In genomic region chr7:4110438-4110837, GRCh38 we compare ENCODE assay signal across 26 cellular contexts.
"Had no signal": no experiment of that assay in that cellular context is flagged by ENCODE, and none has a peak within 500 bp of the region (broad histone marks: within the 10 kb centered on the region; RNA-seq: fewer than 3 reads in every experiment).

No MANE protein-coding gene starts in this region.

- FAIRE-seq: astrocyte, frontal cortex had no signal

- H3K36me3 ChIP-seq: brain microvascular endothelial cell had no signal

- ATAC-seq: activated T-cell treated with anti-CD3 and anti-CD28 coated beads, Interleukin-2, amount 50 U/mL, for 72 hours; esophagus mucosa had no signal

- H3K27ac ChIP-seq: brain microvascular endothelial cell, coronary artery had no signal

- H3K4me3 ChIP-seq: coronary artery, dorsolateral prefrontal cortex had no signal

- DNase-seq: activated CD4-positive, alpha-beta memory T cell treated with anti-CD3 and anti-CD28 coated beads, Interleukin-2, amount 10 ng/mL, durations not matched to agents 7 days and 5 days; activated CD4-positive, alpha-beta T cell treated with anti-CD3 and anti-CD28 coated beads for 1 hour; activated CD4-positive, alpha-beta T cell treated with anti-CD3 and anti-CD28 coated beads for 4 hours; activated CD4-positive, alpha-beta T cell treated with anti-CD3 and anti-CD28 coated beads, Interleukin-2, amount 10 ng/mL, durations not matched to agents 7 days and 5 days; activated CD4-positive, alpha-beta T cell treated with anti-CD3 and anti-CD28 coated beads, Interleukin-2, amount 50 U/mL, for 4 hours; activated CD4-positive, CD25-positive, alpha-beta regulatory T cell; activated CD8-positive, alpha-beta memory T cell treated with anti-CD3 and anti-CD28 coated beads, Interleukin-2, amount 50 U/mL, for 48 hours; activated gamma-delta T cell; activated naive CD4-positive, alpha-beta T cell treated with anti-CD3 and anti-CD28 coated beads, Interleukin-2, amount 50 U/mL, for 16 hours; activated naive CD4-positive, alpha-beta T cell treated with Interleukin-2 at 50 U/mL for 16 hours; activated T-cell treated with anti-CD3 and anti-CD28 coated beads for 4 hours; activated T-cell treated with anti-CD3 and anti-CD28 coated beads, Interleukin-2, amount 50 U/mL, for 24 hours; activated T-cell treated with anti-CD3 and anti-CD28 coated beads, Interleukin-2, amount 50 U/mL, for 72 hours; amniotic stem cell; brain microvascular endothelial cell; central memory CD4-positive, alpha-beta T cell; cerebellar nuclear complex; effector memory CD4-positive, alpha-beta T cell; endodermal cell; foreskin fibroblast; T-helper 2 cell had no signal

- H3K27me3 ChIP-seq: brain microvascular endothelial cell, dorsolateral prefrontal cortex had no signal
